27 cellular contexts compared by ENCODE assay signal in genomic region chr6:41409489-41409888, GRCh38.
"Had no signal": no experiment of that assay in that cellular context is flagged by ENCODE, and none has a peak within 500 bp of the region (broad histone marks: within the 10 kb centered on the region; RNA-seq: fewer than 3 reads in every experiment).

No MANE protein-coding gene starts in this region.

- H3K36me3 ChIP-seq: brain microvascular endothelial cell, SJCRH30, WERI-Rb-1 had no signal

- H3K36me3 Mint-ChIP-seq: activated naive CD8-positive, alpha-beta T cell treated with anti-CD3 and anti-CD28 coated beads for 36 hours had no signal

- H3K9me3 ChIP-seq: SJCRH30 had no signal

- H3K9me3 Mint-ChIP-seq: activated CD4-positive, alpha-beta T cell treated with anti-CD3 and anti-CD28 coated beads, Interleukin-2, amount 10 ng/mL, durations not matched to agents 24 days and 14 days; activated CD8-positive, alpha-beta T cell treated with anti-CD3 and anti-CD28 coated beads for 36 hours; activated naive CD8-positive, alpha-beta T cell treated with anti-CD3 and anti-CD28 coated beads for 36 hours; activated T-cell treated with anti-CD3 and anti-CD28 coated beads, Interleukin-2, amount 50 U/mL, for 72 hours; activated T-helper 17 cell treated with anti-CD3 and anti-CD28 coated beads, Interleukin-2, amount 50 U/mL, for 72 hours had no signal

- H3K4me1 ChIP-seq: SJCRH30 had no signal

- H3K27ac Mint-ChIP-seq: activated CD4-positive, alpha-beta T cell treated with anti-CD3 and anti-CD28 coated beads, Interleukin-2, amount 10 ng/mL, durations not matched to agents 24 days and 14 days; activated CD8-positive, alpha-beta T cell treated with anti-CD3 and anti-CD28 coated beads for 36 hours; activated naive CD8-positive, alpha-beta T cell treated with anti-CD3 and anti-CD28 coated beads for 36 hours; activated T-cell treated with anti-CD3 and anti-CD28 coated beads, Interleukin-2, amount 50 U/mL, for 72 hours; activated T-helper 17 cell treated with anti-CD3 and anti-CD28 coated beads, Interleukin-2, amount 50 U/mL, for 72 hours had no signal

- ATAC-seq: activated CD8-positive, alpha-beta T cell treated with anti-CD3 and anti-CD28 coated beads for 36 hours; activated T-cell treated with anti-CD3 and anti-CD28 coated beads, Interleukin-2, amount 50 U/mL, for 72 hours; activated T-helper 17 cell treated with anti-CD3 and anti-CD28 coated beads, Interleukin-2, amount 50 U/mL, for 72 hours; Panc1 had no signal

- H3K4me3 ChIP-seq: SJCRH30, SK-N-MC had no signal

- H3K4me3 Mint-ChIP-seq: activated CD4-positive, alpha-beta T cell treated with anti-CD3 and anti-CD28 coated beads, Interleukin-2, amount 10 ng/mL, durations not matched to agents 24 days and 14 days; activated CD8-positive, alpha-beta T cell treated with anti-CD3 and anti-CD28 coated beads for 36 hours; activated naive CD8-positive, alpha-beta T cell treated with anti-CD3 and anti-CD28 coated beads for 36 hours; activated T-cell treated with anti-CD3 and anti-CD28 coated beads, Interleukin-2, amount 50 U/mL, for 72 hours; activated T-helper 17 cell treated with anti-CD3 and anti-CD28 coated beads, Interleukin-2, amount 50 U/mL, for 72 hours had no signal

- H3K27ac ChIP-seq: brain microvascular endothelial cell, SJCRH30, SK-N-MC had no signal

- DNase-seq: activated CD4-positive, alpha-beta T cell treated with anti-CD3 and anti-CD28 coated beads, Interleukin-2, amount 10 ng/mL, durations not matched to agents 24 days and 14 days; activated CD4-positive, alpha-beta T cell treated with anti-CD3 and anti-CD28 coated beads, Interleukin-2, amount 50 U/mL, for 4 hours; activated CD8-positive, alpha-beta T cell treated with anti-CD3 and anti-CD28 coated beads for 36 hours; activated effector memory CD4-positive, alpha-beta T cell treated with anti-CD3 and anti-CD28 coated beads, Interleukin-2, amount 50 U/mL, for 16 hours; activated naive CD4-positive, alpha-beta T cell; activated naive CD4-positive, alpha-beta T cell treated with anti-CD3 and anti-CD28 coated beads, Interleukin-2, amount 50 U/mL, for 16 hours; activated naive CD8-positive, alpha-beta T cell treated with anti-CD3 and anti-CD28 coated beads for 36 hours; activated T-cell treated with anti-CD3 and anti-CD28 coated beads, Interleukin-2, amount 50 U/mL, for 1 hour; activated T-cell treated with anti-CD3 and anti-CD28 coated beads, Interleukin-2, amount 50 U/mL, for 72 hours; amniotic stem cell; aorta; brain microvascular endothelial cell; central memory CD4-positive, alpha-beta T cell; Karpas-422; NCI-H1105; NCI-H1417 treated with DMSO at 0.1 percent for 48 hours; NCI-H187 treated with DMSO at 0.1 percent for 48 hours; NCI-H2081 treated with DMSO at 0.1 percent for 48 hours; NCI-H345; NCI-H524 treated with DMSO at 0.1 percent for 48 hours; SHP77; SJCRH30; T1000; WERI-Rb-1 had no signal

- H3K4me1 Mint-ChIP-seq: activated CD4-positive, alpha-beta T cell treated with anti-CD3 and anti-CD28 coated beads, Interleukin-2, amount 10 ng/mL, durations not matched to agents 24 days and 14 days; activated naive CD8-positive, alpha-beta T cell treated with anti-CD3 and anti-CD28 coated beads for 36 hours; activated T-helper 17 cell treated with anti-CD3 and anti-CD28 coated beads, Interleukin-2, amount 50 U/mL, for 72 hours had no signal
